In the genomic region with DNA sequence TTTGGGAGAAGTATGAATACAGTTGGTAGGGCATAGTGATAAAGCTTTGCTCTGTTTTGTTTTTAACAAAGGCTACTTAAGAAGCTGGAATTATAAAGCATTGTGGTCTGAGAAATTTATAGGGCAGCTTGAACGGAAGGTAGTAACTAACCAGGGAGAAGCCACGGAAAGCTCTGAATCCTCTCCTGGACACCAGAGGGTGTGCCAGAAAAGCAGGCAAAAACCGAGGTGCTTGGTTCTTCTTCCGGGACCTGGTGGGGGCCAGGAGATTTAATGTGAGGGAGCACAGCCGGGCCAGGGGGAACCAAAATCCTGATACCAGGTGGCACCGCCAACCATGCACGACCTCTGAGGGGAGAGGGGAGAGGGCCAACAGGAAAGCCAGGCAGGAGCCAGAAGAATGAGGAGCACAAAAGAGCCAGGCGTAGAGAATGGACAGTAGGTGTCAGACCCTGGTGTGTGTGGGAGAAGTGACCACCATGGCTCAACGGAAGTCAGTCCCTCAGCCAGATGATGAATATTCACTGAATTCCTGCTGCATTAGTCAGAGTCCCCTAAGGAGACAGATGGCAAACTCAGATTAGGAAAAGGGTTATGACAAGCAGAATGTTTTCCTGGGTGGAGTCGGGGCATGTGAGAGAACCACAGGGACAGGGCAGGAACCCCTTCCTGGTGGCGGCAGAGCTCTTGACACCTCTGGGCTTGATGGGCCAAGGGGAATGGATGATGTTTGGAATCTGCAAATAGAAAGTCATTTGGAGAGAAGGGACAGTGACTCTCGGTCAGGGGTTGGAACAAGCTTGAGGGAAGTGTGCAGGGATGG, we compare ENCODE assay signal across 1 cellular context.
TF ChIP-seq lines count a peak whose summit lies in the region.

No MANE protein-coding gene starts in this region.

TF ChIP-seq in K562, 482 proteins besides CTCF, POLR2A, EP300 and RAD21 (continued from another document and continues in another):
- TF ChIP-seq, protein P1, sequence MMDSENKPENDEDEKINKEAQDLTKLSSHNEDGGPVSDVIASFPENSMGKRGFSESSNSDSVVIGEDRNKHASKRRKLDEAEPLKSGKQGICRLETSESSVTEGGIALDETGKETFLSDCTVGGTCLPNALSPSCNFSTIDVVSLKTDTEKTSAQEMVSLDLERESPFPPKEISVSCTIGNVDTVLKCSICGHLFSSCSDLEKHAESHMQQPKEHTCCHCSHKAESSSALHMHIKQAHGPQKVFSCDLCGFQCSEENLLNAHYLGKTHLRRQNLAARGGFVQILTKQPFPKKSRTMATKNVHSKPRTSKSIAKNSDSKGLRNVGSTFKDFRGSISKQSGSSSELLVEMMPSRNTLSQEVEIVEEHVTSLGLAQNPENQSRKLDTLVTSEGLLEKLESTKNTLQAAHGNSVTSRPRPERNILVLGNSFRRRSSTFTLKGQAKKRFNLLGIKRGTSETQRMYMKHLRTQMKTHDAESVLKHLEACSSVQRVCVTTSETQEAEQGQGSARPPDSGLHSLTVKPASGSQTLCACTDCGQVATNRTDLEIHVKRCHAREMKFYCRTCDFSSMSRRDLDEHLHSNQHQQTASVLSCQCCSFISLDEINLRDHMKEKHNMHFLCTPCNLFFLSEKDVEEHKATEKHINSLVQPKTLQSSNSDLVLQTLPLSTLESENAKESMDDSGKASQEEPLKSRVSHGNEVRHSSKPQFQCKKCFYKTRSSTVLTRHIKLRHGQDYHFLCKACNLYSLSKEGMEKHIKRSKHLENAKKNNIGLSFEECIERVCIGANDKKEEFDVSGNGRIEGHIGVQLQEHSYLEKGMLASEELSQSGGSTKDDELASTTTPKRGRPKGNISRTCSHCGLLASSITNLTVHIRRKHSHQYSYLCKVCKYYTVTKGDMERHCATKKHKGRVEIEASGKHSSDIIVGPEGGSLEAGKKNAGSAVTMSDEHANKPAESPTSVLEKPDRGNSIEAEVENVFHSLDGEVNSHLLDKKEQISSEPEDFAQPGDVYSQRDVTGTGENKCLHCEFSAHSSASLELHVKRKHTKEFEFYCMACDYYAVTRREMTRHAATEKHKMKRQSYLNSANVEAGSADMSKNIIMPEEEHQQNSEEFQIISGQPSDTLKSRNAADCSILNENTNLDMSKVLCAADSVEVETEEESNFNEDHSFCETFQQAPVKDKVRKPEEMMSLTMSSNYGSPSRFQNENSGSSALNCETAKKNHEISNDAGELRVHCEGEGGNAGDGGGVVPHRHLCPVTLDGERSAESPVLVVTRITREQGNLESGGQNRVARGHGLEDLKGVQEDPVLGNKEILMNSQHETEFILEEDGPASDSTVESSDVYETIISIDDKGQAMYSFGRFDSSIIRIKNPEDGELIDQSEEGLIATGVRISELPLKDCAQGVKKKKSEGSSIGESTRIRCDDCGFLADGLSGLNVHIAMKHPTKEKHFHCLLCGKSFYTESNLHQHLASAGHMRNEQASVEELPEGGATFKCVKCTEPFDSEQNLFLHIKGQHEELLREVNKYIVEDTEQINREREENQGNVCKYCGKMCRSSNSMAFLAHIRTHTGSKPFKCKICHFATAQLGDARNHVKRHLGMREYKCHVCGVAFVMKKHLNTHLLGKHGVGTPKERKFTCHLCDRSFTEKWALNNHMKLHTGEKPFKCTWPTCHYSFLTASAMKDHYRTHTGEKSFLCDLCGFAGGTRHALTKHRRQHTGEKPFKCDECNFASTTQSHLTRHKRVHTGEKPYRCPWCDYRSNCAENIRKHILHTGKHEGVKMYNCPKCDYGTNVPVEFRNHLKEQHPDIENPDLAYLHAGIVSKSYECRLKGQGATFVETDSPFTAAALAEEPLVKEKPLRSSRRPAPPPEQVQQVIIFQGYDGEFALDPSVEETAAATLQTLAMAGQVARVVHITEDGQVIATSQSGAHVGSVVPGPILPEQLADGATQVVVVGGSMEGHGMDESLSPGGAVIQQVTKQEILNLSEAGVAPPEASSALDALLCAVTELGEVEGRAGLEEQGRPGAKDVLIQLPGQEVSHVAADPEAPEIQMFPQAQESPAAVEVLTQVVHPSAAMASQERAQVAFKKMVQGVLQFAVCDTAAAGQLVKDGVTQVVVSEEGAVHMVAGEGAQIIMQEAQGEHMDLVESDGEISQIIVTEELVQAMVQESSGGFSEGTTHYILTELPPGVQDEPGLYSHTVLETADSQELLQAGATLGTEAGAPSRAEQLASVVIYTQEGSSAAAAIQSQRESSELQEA (IDR thresholded peaks at IDR 0.05; ENCODE audit: low read depth) = no peak
- TF ChIP-seq TBP (optimal IDR thresholded peaks at IDR 0.05; ENCODE audit: low read depth, low read length) (peak; percentile 29), FUS (optimal IDR thresholded peaks at IDR 0.05; ENCODE audit: low read depth, low read length) (no peak), FOS (IDR thresholded peaks at IDR 0.05; ENCODE audit: extremely low read depth, insufficient read length) (peak; percentile 60), BRF1 (IDR thresholded peaks at IDR 0.05; ENCODE audit: borderline replicate concordance, extremely low read depth, insufficient read length) (no peak), ZC3H11A (IDR thresholded peaks at IDR 0.05; ENCODE audit: low read depth, low read length) (no peak), HDAC1 (IDR thresholded peaks at IDR 0.05) (peak in 1 of 2 experiments; percentile 70; a peak in 2 of 4 replicates), ZNF584 (CRISPR knock-in tag; IDR thresholded peaks at IDR 0.05; ENCODE audit: low read depth) (0 out of 2 replicates have a peak, but pooled peaks have one; percentile 26), ETV1 (tag; conservative IDR thresholded peaks at IDR 0.05; ENCODE audit: low read depth) (peak; percentile 75), HNRNPUL1 (IDR thresholded peaks at IDR 0.05; ENCODE audit: low read length) (no peak), GABPB1 (CRISPR knock-in tag; IDR thresholded peaks at IDR 0.05) (no peak), ZBTB8A (IDR thresholded peaks at IDR 0.05; ENCODE audit: partially characterized antibody) (no peak), ARNT (IDR thresholded peaks at IDR 0.05) (0 out of 4 replicates have a peak, but pooled peaks of 1 of the 2 experiments have one; percentile 74), RBM34 (IDR thresholded peaks at IDR 0.05; ENCODE audit: borderline replicate concordance, insufficient read depth, low read length) (no peak), MCM2 (IDR thresholded peaks at IDR 0.05; ENCODE audit: low read depth) (no peak), ZNF140 (CRISPR knock-in tag; IDR thresholded peaks at IDR 0.05) (no peak), ELF4 (CRISPR knock-in tag; IDR thresholded peaks at IDR 0.05) (no peak), TRIM24 (IDR thresholded peaks at IDR 0.05) (peak; percentile 70 to 76), NCOR1 (IDR thresholded peaks at IDR 0.05) (peak; percentile 73), POLR2B (IDR thresholded peaks at IDR 0.05; ENCODE audit: low read depth, partially characterized antibody) (peak; percentile 67), GTF2E2 (tag; IDR thresholded peaks at IDR 0.05) (no peak), MAZ (CRISPR knock-in tag; conservative IDR thresholded peaks at IDR 0.05 in 1 of 2, IDR thresholded peaks at IDR 0.05 in 1 of 2) (peak in 1 of 2 experiments; percentile 33; a peak in 2 of 4 replicates), ELF1 (tag; IDR thresholded peaks at IDR 0.05) (peak; percentile 60), TAL1 (IDR thresholded peaks at IDR 0.05) (peak; percentile 80), YY1 (IDR thresholded peaks at IDR 0.05; ENCODE audit: borderline replicate concordance in 1 of 3, control insufficient read depth in 1 of 3, extremely low read depth in 1 of 3, insufficient read depth in 3 of 3, insufficient read length in 1 of 3, insufficient replicate concordance in 2 of 3, low read depth in 1 of 3, low read length in 2 of 3) (no peak), NR2C1 (IDR thresholded peaks at IDR 0.05) (no peak; the same call in 1 of the 2 replicates), NR2C1 (tag; IDR thresholded peaks at IDR 0.05) (no peak), PTRF (tag; IDR thresholded peaks at IDR 0.05) (no peak), CBX3 (IDR thresholded peaks at IDR 0.05; ENCODE audit: borderline replicate concordance in 1 of 2, low read length in 2 of 2) (no peak; a peak in 1 of 3 replicates), TARDBP (IDR thresholded peaks at IDR 0.05) (no peak), MYNN (IDR thresholded peaks at IDR 0.05) (peak; percentile 60), MYNN (CRISPR knock-in tag; IDR thresholded peaks at IDR 0.05) (no peak), FOSL1 (tag; conservative IDR thresholded peaks at IDR 0.05) (peak; percentile 96), ZNF133 (CRISPR knock-in tag; IDR thresholded peaks at IDR 0.05) (no peak), ZBED1 (IDR thresholded peaks at IDR 0.05) (no peak), THRAP3 (IDR thresholded peaks at IDR 0.05; ENCODE audit: borderline replicate concordance) (no peak), TSC22D4 (tag; IDR thresholded peaks at IDR 0.05) (no peak), SIN3B (IDR thresholded peaks at IDR 0.05; ENCODE audit: low read depth) (no peak; the same call in 1 of the 2 replicates), TCF7L2 (IDR thresholded peaks at IDR 0.05; ENCODE audit: low read depth, low read length) (no peak)
- TF ChIP-seq, protein P2, sequence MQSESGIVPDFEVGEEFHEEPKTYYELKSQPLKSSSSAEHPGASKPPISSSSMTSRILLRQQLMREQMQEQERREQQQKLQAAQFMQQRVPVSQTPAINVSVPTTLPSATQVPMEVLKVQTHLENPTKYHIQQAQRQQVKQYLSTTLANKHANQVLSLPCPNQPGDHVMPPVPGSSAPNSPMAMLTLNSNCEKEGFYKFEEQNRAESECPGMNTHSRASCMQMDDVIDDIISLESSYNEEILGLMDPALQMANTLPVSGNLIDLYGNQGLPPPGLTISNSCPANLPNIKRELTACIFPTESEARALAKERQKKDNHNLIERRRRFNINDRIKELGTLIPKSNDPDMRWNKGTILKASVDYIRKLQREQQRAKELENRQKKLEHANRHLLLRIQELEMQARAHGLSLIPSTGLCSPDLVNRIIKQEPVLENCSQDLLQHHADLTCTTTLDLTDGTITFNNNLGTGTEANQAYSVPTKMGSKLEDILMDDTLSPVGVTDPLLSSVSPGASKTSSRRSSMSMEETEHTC (IDR thresholded peaks at IDR 0.05) = no peak; the same call in 1 of the 2 replicates
- TF ChIP-seq, protein P3, sequence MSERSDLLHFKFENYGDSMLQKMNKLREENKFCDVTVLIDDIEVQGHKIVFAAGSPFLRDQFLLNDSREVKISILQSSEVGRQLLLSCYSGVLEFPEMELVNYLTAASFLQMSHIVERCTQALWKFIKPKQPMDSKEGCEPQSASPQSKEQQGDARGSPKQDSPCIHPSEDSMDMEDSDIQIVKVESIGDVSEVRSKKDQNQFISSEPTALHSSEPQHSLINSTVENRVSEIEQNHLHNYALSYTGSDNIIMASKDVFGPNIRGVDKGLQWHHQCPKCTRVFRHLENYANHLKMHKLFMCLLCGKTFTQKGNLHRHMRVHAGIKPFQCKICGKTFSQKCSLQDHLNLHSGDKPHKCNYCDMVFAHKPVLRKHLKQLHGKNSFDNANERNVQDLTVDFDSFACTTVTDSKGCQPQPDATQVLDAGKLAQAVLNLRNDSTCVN (CRISPR knock-in tag; IDR thresholded peaks at IDR 0.05) = no peak
- TF ChIP-seq, protein P4, sequence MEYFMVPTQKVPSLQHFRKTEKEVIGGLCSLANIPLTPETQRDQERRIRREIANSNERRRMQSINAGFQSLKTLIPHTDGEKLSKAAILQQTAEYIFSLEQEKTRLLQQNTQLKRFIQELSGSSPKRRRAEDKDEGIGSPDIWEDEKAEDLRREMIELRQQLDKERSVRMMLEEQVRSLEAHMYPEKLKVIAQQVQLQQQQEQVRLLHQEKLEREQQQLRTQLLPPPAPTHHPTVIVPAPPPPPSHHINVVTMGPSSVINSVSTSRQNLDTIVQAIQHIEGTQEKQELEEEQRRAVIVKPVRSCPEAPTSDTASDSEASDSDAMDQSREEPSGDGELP (CRISPR knock-in tag; IDR thresholded peaks at IDR 0.05; ENCODE audit: borderline replicate concordance) = peak; percentile 63; the same call in 1 of the 2 replicates
- TF ChIP-seq, protein P5, sequence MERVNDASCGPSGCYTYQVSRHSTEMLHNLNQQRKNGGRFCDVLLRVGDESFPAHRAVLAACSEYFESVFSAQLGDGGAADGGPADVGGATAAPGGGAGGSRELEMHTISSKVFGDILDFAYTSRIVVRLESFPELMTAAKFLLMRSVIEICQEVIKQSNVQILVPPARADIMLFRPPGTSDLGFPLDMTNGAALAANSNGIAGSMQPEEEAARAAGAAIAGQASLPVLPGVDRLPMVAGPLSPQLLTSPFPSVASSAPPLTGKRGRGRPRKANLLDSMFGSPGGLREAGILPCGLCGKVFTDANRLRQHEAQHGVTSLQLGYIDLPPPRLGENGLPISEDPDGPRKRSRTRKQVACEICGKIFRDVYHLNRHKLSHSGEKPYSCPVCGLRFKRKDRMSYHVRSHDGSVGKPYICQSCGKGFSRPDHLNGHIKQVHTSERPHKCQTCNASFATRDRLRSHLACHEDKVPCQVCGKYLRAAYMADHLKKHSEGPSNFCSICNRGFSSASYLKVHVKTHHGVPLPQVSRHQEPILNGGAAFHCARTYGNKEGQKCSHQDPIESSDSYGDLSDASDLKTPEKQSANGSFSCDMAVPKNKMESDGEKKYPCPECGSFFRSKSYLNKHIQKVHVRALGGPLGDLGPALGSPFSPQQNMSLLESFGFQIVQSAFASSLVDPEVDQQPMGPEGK (CRISPR knock-in tag; IDR thresholded peaks at IDR 0.05; ENCODE audit: borderline replicate concordance) = no peak
- TF ChIP-seq, protein P6, sequence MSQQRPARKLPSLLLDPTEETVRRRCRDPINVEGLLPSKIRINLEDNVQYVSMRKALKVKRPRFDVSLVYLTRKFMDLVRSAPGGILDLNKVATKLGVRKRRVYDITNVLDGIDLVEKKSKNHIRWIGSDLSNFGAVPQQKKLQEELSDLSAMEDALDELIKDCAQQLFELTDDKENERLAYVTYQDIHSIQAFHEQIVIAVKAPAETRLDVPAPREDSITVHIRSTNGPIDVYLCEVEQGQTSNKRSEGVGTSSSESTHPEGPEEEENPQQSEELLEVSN (IDR thresholded peaks at IDR 0.05; ENCODE audit: borderline replicate concordance in 1 of 2, extremely low read depth in 1 of 2, insufficient read depth in 1 of 2, insufficient read length in 1 of 2, low read depth in 1 of 2, low read length in 1 of 2, poor library complexity in 1 of 2, severe bottlenecking in 1 of 2) = peak; percentile 91 to 97
- TF ChIP-seq, protein P7, sequence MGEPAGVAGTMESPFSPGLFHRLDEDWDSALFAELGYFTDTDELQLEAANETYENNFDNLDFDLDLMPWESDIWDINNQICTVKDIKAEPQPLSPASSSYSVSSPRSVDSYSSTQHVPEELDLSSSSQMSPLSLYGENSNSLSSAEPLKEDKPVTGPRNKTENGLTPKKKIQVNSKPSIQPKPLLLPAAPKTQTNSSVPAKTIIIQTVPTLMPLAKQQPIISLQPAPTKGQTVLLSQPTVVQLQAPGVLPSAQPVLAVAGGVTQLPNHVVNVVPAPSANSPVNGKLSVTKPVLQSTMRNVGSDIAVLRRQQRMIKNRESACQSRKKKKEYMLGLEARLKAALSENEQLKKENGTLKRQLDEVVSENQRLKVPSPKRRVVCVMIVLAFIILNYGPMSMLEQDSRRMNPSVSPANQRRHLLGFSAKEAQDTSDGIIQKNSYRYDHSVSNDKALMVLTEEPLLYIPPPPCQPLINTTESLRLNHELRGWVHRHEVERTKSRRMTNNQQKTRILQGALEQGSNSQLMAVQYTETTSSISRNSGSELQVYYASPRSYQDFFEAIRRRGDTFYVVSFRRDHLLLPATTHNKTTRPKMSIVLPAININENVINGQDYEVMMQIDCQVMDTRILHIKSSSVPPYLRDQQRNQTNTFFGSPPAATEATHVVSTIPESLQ (CRISPR knock-in tag; IDR thresholded peaks at IDR 0.05) = no peak
